ENCODE assay signal across 9 cellular contexts in genomic region chr15:68431037-68431791, GRCh38. TPM values are rescaled to one million over a fixed set of nuclear protein-coding genes. Genes with fewer than 3 reads are reported as not detected.
DNase-seq lines count a peak whose midpoint lies in the region; TF ChIP-seq lines count a peak whose summit lies in the region.
"Had no signal": no experiment of that assay in that cellular context is flagged by ENCODE, and none has a peak within 500 bp of the region (broad histone marks: within the 10 kb centered on the region; RNA-seq: fewer than 3 reads in every experiment).

No MANE protein-coding gene starts in this region.

- no peaks in the 10 kb centered on the region for H3K36me3 ChIP-seq in mesodermal cell (ENCODE audit: control insufficient read depth, insufficient read depth, low read length)

- H3K9me3 ChIP-seq in mesodermal cell (ENCODE audit: control insufficient read depth, low read length) = no peaks in the 10 kb centered on the region

- H3K27ac ChIP-seq in mesodermal cell (ENCODE audit: low read depth, low read length, severe bottlenecking) = no peak overlapping the region

- peaks cover 10% of the 10 kb centered on the region for H3K4me1 ChIP-seq in mesodermal cell (ENCODE audit: control insufficient read depth, insufficient read depth, low read length, poor library complexity, severe bottlenecking)

- DNase-seq in NCI-H82 (lab: John Stamatoyannopoulos, UW) (peak; percentile 10), NCI-H82 treated with DMSO at 0.1 percent for 48 hours (lab: John Stamatoyannopoulos, UW; ENCODE audit: unreplicated experiment) (no peak), epithelial cell of proximal tubule (ENCODE audit: low read depth) (no peak), ureter (ENCODE audit: low spot score) (peak; percentile 55), RPMI8226 (no peak), DMS79 treated with DMSO at 0.1 percent for 48 hours (lab: John Stamatoyannopoulos, UW) (no peak)
- DNase-seq in stimulated activated CD4-positive, alpha-beta T cell treated with anti-CD3 and anti-CD28 coated beads, Interleukin-15, amount 100 ng/mL, for 24 hours = no peak
- DNase-seq: activated T-cell treated with anti-CD3 and anti-CD28 coated beads for 4 hours had no signal

- TF ChIP-seq CTCF in epithelial cell of proximal tubule (conservative IDR thresholded peaks at IDR 0.05; ENCODE audit: low read depth, low read length) = no peak

- peak overlapping the region; percentile 45 for H3K4me3 ChIP-seq in epithelial cell of proximal tubule (ENCODE audit: low read depth, low read length)
- H3K4me3 ChIP-seq in mesodermal cell (ENCODE audit: extremely low read depth, insufficient read depth, low read length, poor library complexity, severe bottlenecking) = peak overlapping the region; percentile 56

- WGBS in mesodermal cell (ENCODE audit: insufficient coverage in 2 of 2), 2 experiments = 8 to 10% methylated on average over 48 to 59 of the region's 69 CpGs

RNA-seq across cellular contexts. Expression of gene ITGA11, which starts 0.7 kb away (rescaled TPM):
- total RNA-seq in epithelial cell of proximal tubule (0.36 and 1.6 TPM in 2 replicates), ureter (22.8 TPM)
- polyA plus RNA-seq in mesodermal cell (2013, experiment 1 of 2) = 9.2 TPM
- polyA plus RNA-seq in mesodermal cell (2013, experiment 2 of 2) = 8.9 TPM

Comparison
In these comparisons a context has a peak if more than half of its experiments do, and no peak if none do; other contexts are left out.
1. DNase-seq: peak in NCI-H82 (single experiment) and ureter (single experiment); none in NCI-H82 treated with DMSO at 0.1 percent for 48 hours (single experiment), epithelial cell of proximal tubule (single experiment), RPMI8226 (single experiment), DMS79 treated with DMSO at 0.1 percent for 48 hours (single experiment) and stimulated activated CD4-positive, alpha-beta T cell treated with anti-CD3 and anti-CD28 coated beads, Interleukin-15, amount 100 ng/mL, for 24 hours (single experiment).